22 cellular contexts compared by ENCODE assay signal in the genomic region with DNA sequence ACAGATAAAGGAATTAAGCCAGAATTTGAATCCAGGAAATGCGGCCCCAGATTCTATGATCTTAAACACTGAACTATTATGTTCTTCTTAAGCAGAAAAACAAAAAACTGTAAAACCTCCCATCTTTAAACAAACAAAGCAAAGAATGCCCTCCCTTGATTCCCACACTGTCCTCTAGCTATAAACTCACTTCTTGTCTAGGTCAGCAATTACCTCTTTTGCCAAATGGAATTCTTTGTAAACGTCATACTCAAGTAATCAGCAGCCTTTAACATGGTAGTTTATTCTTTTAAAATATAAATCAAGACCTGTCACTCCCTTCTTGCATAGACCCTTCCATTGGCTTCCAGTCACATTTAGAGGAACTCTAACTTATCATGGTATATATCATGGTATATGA.
DNase-seq lines count a peak whose midpoint lies in the region; ATAC-seq and TF ChIP-seq lines count a peak whose summit lies in the region.
"Had no signal": no experiment of that assay in that cellular context is flagged by ENCODE, and none has a peak within 500 bp of the region (broad histone marks: within the 10 kb centered on the region; RNA-seq: fewer than 3 reads in every experiment).

No MANE protein-coding gene starts in this region.

- no CpG with 5 or more reads among the region's 2 CpGs for WGBS in IMR-90 (ENCODE audit: extremely low coverage in 2 of 2, insufficient read length in 1 of 2), 2 experiments
- 75 to 82% methylated on average over 2 of the region's 2 CpGs for WGBS in thyroid gland, 2 donors
- no CpG with 5 or more reads among the region's 2 CpGs for WGBS in trophoblast cell (ENCODE audit: extremely low coverage, insufficient coverage, insufficient read length)

- no peak overlapping the region for H2BK120ac ChIP-seq in IMR-90 (ENCODE audit: low read depth, low read length)
- no peak overlapping the region for H2BK120ac ChIP-seq in trophoblast cell (ENCODE audit: insufficient read depth, low read length, poor library complexity)

- intact Hi-C loops in IMR-90 (cut with micrococcal nuclease) (no loop called here), thyroid gland (cut with DNase I) (no loop called here)

- no peak overlapping the region for H3K4me2 ChIP-seq in IMR-90 (ENCODE audit: low read depth, low read length)
- H3K4me2 ChIP-seq in trophoblast cell (ENCODE audit: low read length) = no peak overlapping the region
- H3K4me2 ChIP-seq: BLaER1 had no signal

- H2AK5ac ChIP-seq in IMR-90 (ENCODE audit: low read depth, low read length) = no peak overlapping the region
- no peak overlapping the region for H2AK5ac ChIP-seq in trophoblast cell (ENCODE audit: low read length)

- H2BK15ac ChIP-seq in IMR-90 (ENCODE audit: low read depth, low read length) = no peak overlapping the region

- H2BK12ac ChIP-seq in trophoblast cell (ENCODE audit: low read length) = no peak overlapping the region

- in situ Hi-C loops in IMR-90 (cut with MboI; ENCODE audit: low sequenced_read_pairs) = no loop called here

- H3K9me3 ChIP-seq in IMR-90 (ENCODE audit: control insufficient read depth, insufficient read depth, low read length) (no peaks in the 10 kb centered on the region), thyroid gland (no peaks in the 10 kb centered on the region), trophoblast cell (ENCODE audit: insufficient read depth, low read depth, low read length) (no peaks in the 10 kb centered on the region)
- H3K9me3 ChIP-seq: BE2C, BLaER1 had no signal

- POLR2A ChIA-PET in IMR-90 (lab: Charles Lee; ENCODE audit: unreplicated experiment) = no interaction called here

- H4K8ac ChIP-seq in IMR-90 (ENCODE audit: low read depth in 2 of 2, low read length in 2 of 2) = no peak overlapping the region
- H4K8ac ChIP-seq in trophoblast cell (ENCODE audit: low read depth, low read length) = no peak overlapping the region

- H3K36me3 ChIP-seq in IMR-90 (ENCODE audit: control insufficient read depth, insufficient read depth, low read length) = no peaks in the 10 kb centered on the region
- no peaks in the 10 kb centered on the region for H3K36me3 ChIP-seq in thyroid gland
- H3K36me3 ChIP-seq in trophoblast cell (ENCODE audit: control insufficient read depth in 1 of 2, insufficient read depth in 2 of 2, low read length in 2 of 2) = no peaks in the 10 kb centered on the region
- H3K36me3 ChIP-seq: BE2C, BLaER1 had no signal

- H3K4me1 ChIP-seq in IMR-90 (ENCODE audit: control insufficient read depth, insufficient read depth, low read length) = no peaks in the 10 kb centered on the region
- no peaks in the 10 kb centered on the region for H3K4me1 ChIP-seq in thyroid gland
- peaks cover 0 to 2% of the 10 kb centered on the region in 2 experiments for H3K4me1 ChIP-seq in trophoblast cell (ENCODE audit: control insufficient read depth in 1 of 2, insufficient read depth in 2 of 2, low read length in 2 of 2)
- H3K4me1 ChIP-seq: BE2C, BLaER1 had no signal

- no peak overlapping the region for H2BK5ac ChIP-seq in IMR-90 (ENCODE audit: low read depth, low read length, poor library complexity, severe bottlenecking)
- no peak overlapping the region for H2BK5ac ChIP-seq in trophoblast cell (ENCODE audit: low read depth, low read length, poor library complexity)

- no peak overlapping the region for H3K18ac ChIP-seq in IMR-90 (ENCODE audit: low read depth, low read length)
- no peak overlapping the region for H3K18ac ChIP-seq in trophoblast cell (ENCODE audit: low read length)

- H3K56ac ChIP-seq in IMR-90 (ENCODE audit: extremely low read depth, insufficient read depth, low read length) = no peak overlapping the region

- no peak overlapping the region for H2AK9ac ChIP-seq in IMR-90 (replicated peaks; ENCODE audit: low read depth, low read length, poor library complexity)

- no peak overlapping the region for H3K27ac ChIP-seq in IMR-90 (ENCODE audit: insufficient read depth, low read length)
- H3K27ac ChIP-seq in thyroid gland = no peak overlapping the region
- no peak overlapping the region for H3K27ac ChIP-seq in trophoblast cell (ENCODE audit: low read depth, low read length)
- H3K27ac ChIP-seq: BLaER1 had no signal

- no TSS peak for BruUV-seq in IMR-90 (replicated peaks; lab: Mats Ljungman, UMichigan)

- TF ChIP-seq POLR2A in IMR-90 (IDR thresholded peaks at IDR 0.05; ENCODE audit: low read depth, low read length) (no peak), thyroid gland (IDR thresholded peaks at IDR 0.05) (no peak)

- H2AFZ ChIP-seq in IMR-90 (replicated peaks; ENCODE audit: low read length, poor library complexity) (no peak overlapping the region), trophoblast cell (ENCODE audit: insufficient read depth, low read length, poor library complexity) (no peak overlapping the region)

- no peak for TF ChIP-seq CTCF in IMR-90 (conservative IDR thresholded peaks at IDR 0.05; ENCODE audit: low read depth, low read length)
- no peak for TF ChIP-seq CTCF in fibroblast of pulmonary artery (IDR thresholded peaks at IDR 0.05; ENCODE audit: low read length, missing control alignments)
- TF ChIP-seq CTCF in thyroid gland (IDR thresholded peaks at IDR 0.05) = no peak

- H4K91ac ChIP-seq in IMR-90 (ENCODE audit: insufficient read depth, low read depth, low read length) = no peak overlapping the region
- H4K91ac ChIP-seq in trophoblast cell (ENCODE audit: low read depth, low read length) = no peak overlapping the region

- TF ChIP-seq RAD21 in IMR-90 (IDR thresholded peaks at IDR 0.05; ENCODE audit: low read length) = no peak

- H2BK20ac ChIP-seq in IMR-90 (ENCODE audit: low read depth, low read length) = no peak overlapping the region

- H3K27me3 ChIP-seq in IMR-90 (ENCODE audit: control insufficient read depth, insufficient read depth, low read length) (no peaks in the 10 kb centered on the region), thyroid gland (no peaks in the 10 kb centered on the region), trophoblast cell (ENCODE audit: insufficient read depth, low read length) (no peaks in the 10 kb centered on the region)
- H3K27me3 ChIP-seq: BE2C, BLaER1 had no signal

- H3K79me2 ChIP-seq in trophoblast cell (ENCODE audit: control insufficient read depth, insufficient read depth, low read length, poor library complexity) = no peaks in the 10 kb centered on the region

- CTCF ChIA-PET in IMR-90 (lab: Yijun Ruan, JAX) = no interaction called here

- H4K12ac ChIP-seq in trophoblast cell (ENCODE audit: low read depth, low read length) = no peak overlapping the region

- no peak for DNase-seq in IMR-90
- peak; percentile 28 for DNase-seq in NCI-H69 (lab: John Stamatoyannopoulos, UW)
- DNase-seq in fibroblast of pulmonary artery (ENCODE audit: low read depth) = peak; percentile 1
- no peak for DNase-seq in thyroid gland
- no peak for DNase-seq in trophoblast cell
- DNase-seq: 8988T; ACHN; BE2C; C1 segment of cervical spinal cord; CD4-positive, alpha-beta memory T cell; CD4-positive, CD25-positive, alpha-beta regulatory T cell; CD8-positive, alpha-beta memory T cell; COR-L47; DMS 273 treated with DMSO at 0.1 percent for 48 hours; DMS153; DMS53; DMS79; DND-41; EL; GDM1 had no signal

- H3K9ac ChIP-seq in IMR-90 (ENCODE audit: low read depth, low read length) = no peak overlapping the region
- H3K9ac ChIP-seq in trophoblast cell (ENCODE audit: low read length) = no peak overlapping the region
- H3K9ac ChIP-seq: BLaER1 had no signal

- H3K23ac ChIP-seq in IMR-90 (ENCODE audit: low read depth, low read length) (no peak overlapping the region), trophoblast cell (ENCODE audit: low read length) (no peak overlapping the region)

- H3K79me1 ChIP-seq in IMR-90 (ENCODE audit: low read depth in 1 of 2, low read length in 2 of 2) (no peaks in the 10 kb centered on the region), trophoblast cell (ENCODE audit: low read length) (no peaks in the 10 kb centered on the region)

- dilution Hi-C loops in IMR-90 (cut with HindIII; ENCODE audit: low sequenced_read_pairs, unreplicated experiment) = no loop called here

- H3K4me3 ChIP-seq in IMR-90 (ENCODE audit: insufficient read depth, low read depth, low read length) (no peak overlapping the region), fibroblast of pulmonary artery (replicated peaks; ENCODE audit: low read depth, low read length) (no peak overlapping the region), thyroid gland (replicated peaks in 1 of 3) (no peak overlapping the region), trophoblast cell (ENCODE audit: low read depth, low read length) (no peak overlapping the region)
- H3K4me3 ChIP-seq: BLaER1, GM12878 had no signal

- H4K5ac ChIP-seq in IMR-90 (ENCODE audit: low read depth, low read length) = no peak overlapping the region

- H3K14ac ChIP-seq in IMR-90 (replicated peaks; ENCODE audit: low read depth, low read length) (no peak overlapping the region), trophoblast cell (ENCODE audit: low read length) (no peak overlapping the region)

- no peaks in the 10 kb centered on the region for H4K20me1 ChIP-seq in IMR-90 (ENCODE audit: insufficient read depth, low read length)
- H4K20me1 ChIP-seq: BLaER1 had no signal

- H3K4ac ChIP-seq in IMR-90 (ENCODE audit: low read depth, low read length) = no peak overlapping the region
- no peak overlapping the region for H3K4ac ChIP-seq in trophoblast cell (ENCODE audit: low read depth, low read length)

- no peaks in the 10 kb centered on the region for H3K9me1 ChIP-seq in IMR-90 (ENCODE audit: insufficient read depth, low read length)

- ATAC-seq in IMR-90 (ENCODE audit: low read depth) = no peak
- ATAC-seq: GM12878 had no signal

TF ChIP-seq in IMR-90, 13 proteins besides CTCF, POLR2A, EP300 and RAD21:
- TF ChIP-seq MAFK (IDR thresholded peaks at IDR 0.05; ENCODE audit: low read depth, low read length) (peak; percentile 51), MAZ (IDR thresholded peaks at IDR 0.05; ENCODE audit: borderline replicate concordance, low read depth, low read length) (no peak)

Comparison
In these comparisons a context has a peak if more than half of its experiments do, and no peak if none do; other contexts are left out.
1. DNase-seq: peak in NCI-H69 (single experiment) and fibroblast of pulmonary artery (single experiment); none in IMR-90 (single experiment), thyroid gland (0 of 2) and trophoblast cell (0 of 2).